ENCODE assay signal across 1 cellular context in the genomic region with DNA sequence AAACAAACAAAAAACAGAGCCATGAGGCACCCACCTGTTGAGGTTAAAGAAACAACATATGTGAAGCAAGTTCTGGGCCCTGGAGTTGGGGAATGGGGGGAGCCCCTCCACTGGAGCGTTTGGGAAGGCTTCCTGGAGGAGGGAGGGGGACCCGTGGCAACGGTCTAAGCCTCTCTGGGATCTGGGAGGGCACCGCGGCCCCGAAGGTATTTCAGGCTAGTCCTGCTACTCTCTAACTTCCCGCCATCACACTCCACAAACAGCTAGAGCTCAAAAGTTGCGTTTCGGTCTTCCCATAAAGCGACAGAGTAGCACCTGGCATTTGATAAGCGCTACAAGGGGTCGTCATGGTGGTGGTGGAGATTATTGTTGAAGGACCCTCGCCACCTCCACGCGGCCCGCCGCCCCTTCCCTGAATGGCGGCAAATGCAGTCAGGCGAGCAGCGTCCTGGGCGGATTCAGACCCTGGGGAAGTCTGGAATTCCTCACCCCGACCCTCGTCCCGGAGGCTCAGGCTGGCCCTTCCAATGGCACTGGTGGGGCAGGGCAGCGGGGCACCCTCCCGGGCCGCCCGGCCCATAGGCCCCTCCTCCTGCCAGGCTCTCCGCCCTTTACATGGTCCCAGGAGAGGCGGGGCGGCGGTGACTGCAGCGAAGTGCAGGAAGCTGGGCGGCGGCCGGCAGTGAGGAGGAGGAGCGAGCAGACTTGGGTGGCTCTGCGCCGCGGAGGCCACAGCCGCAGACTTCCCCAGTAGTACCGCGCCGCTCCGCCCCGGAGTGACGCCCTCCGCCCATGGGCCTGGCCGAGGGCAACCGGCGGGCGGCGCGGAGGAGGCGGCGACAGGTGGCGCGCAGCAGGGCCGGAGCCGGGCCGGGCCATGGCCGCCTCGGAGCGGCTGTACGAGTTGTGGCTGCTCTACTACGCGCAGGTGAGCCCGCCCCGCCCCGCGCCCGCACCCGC.
A peak's percentile ranks its signal among the peaks of the same experiment; 100 is the strongest.
TF ChIP-seq lines count a peak whose summit lies in the region.

A gene with protein sequence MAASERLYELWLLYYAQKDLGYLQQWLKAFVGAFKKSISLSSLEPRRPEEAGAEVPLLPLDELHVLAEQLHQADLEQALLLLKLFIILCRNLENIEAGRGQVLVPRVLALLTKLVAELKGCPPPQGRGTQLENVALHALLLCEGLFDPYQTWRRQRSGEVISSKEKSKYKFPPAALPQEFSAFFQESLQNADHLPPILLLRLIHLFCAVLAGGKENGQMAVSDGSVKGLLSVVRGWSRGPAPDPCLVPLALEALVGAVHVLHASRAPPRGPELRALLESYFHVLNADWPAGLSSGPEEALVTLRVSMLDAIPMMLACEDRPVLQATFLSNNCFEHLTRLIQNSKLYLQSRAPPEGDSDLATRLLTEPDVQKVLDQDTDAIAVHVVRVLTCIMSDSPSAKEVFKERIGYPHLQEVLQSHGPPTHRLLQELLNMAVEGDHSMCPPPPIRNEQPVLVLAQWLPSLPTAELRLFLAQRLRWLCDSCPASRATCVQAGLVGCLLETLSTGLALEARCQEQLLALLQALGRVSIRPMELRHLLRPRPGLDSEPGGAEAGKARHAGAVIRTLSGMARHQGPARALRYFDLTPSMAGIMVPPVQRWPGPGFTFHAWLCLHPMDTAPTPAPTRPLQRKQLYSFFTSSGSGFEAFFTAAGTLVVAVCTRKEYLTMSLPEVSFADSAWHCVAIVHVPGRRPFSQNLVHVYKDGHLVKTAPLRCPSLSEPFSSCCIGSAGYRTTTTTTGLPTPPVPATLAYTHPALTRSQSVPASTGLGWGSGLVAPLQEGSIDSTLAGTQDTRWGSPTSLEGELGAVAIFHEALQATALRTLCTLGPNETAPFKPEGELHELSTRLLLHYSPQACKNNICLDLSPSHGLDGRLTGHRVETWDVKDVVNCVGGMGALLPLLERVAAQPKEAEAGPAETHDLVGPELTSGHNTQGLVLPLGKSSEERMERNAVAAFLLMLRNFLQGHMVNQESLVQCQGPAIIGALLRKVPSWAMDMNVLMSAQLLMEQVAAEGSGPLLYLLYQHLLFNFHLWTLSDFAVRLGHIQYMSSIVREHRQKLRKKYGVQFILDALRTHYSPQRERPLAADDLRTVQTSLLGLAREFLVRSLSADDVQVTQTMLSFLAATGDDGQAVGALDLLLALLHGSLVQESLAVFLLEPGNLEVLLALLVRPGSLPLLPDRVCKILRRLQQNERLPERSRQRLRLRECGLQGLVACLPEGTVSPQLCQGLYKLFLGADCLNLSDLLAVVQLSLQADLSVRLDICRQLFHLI (N-terminal part only) (plus strand): TSS at position 682 of the 960 bp plus-strand sequence. CDS start 196 bp downstream, at position 878.

TF ChIP-seq in HepG2, 621 proteins besides CTCF, POLR2A, EP300 and RAD21 (continued from another document):
- TF ChIP-seq, protein P1, sequence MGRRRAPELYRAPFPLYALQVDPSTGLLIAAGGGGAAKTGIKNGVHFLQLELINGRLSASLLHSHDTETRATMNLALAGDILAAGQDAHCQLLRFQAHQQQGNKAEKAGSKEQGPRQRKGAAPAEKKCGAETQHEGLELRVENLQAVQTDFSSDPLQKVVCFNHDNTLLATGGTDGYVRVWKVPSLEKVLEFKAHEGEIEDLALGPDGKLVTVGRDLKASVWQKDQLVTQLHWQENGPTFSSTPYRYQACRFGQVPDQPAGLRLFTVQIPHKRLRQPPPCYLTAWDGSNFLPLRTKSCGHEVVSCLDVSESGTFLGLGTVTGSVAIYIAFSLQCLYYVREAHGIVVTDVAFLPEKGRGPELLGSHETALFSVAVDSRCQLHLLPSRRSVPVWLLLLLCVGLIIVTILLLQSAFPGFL (CRISPR knock-in tag; IDR thresholded peaks at IDR 0.05) = no peak
- TF ChIP-seq, protein P2, sequence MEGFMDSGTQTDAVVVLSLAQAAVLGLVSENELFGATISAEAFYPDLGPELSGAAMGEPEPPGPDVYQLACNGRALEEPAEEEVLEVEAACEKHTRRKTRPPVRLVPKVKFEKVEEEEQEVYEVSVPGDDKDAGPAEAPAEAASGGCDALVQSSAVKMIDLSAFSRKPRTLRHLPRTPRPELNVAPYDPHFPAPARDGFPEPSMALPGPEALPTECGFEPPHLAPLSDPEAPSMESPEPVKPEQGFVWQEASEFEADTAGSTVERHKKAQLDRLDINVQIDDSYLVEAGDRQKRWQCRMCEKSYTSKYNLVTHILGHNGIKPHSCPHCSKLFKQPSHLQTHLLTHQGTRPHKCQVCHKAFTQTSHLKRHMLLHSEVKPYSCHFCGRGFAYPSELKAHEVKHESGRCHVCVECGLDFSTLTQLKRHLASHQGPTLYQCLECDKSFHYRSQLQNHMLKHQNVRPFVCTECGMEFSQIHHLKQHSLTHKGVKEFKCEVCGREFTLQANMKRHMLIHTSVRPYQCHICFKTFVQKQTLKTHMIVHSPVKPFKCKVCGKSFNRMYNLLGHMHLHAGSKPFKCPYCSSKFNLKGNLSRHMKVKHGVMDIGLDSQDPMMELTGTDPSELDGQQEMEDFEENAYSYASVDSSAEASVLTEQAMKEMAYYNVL (CRISPR knock-in tag; IDR thresholded peaks at IDR 0.05; ENCODE audit: borderline replicate concordance) = 0 out of 2 replicates have a peak, but pooled peaks have one; percentile 41
- TF ChIP-seq ZNF563 (CRISPR knock-in tag; IDR thresholded peaks at IDR 0.05) (no peak; the same call in 1 of the 2 replicates), AGO2 (optimal IDR thresholded peaks at IDR 0.05; ENCODE audit: low read depth, low read length) (peak; percentile 20), KDM5B (CRISPR knock-in tag; IDR thresholded peaks at IDR 0.05; ENCODE audit: borderline replicate concordance) (peak; percentile 43; the same call in 1 of the 2 replicates), ZFP62 (CRISPR knock-in tag; IDR thresholded peaks at IDR 0.05) (no peak), ZNF614 (CRISPR knock-in tag; IDR thresholded peaks at IDR 0.05; ENCODE audit: borderline replicate concordance) (no peak), MAZ (IDR thresholded peaks at IDR 0.05; ENCODE audit: borderline replicate concordance, low read depth, low read length) (peak; percentile 82; the same call in 1 of the 2 replicates), MAZ (CRISPR knock-in tag; IDR thresholded peaks at IDR 0.05; ENCODE audit: low read depth) (peak; percentile 88), ATF7-NPFF (CRISPR knock-in tag; IDR thresholded peaks at IDR 0.05; ENCODE audit: low read depth) (peak; percentile 25; the same call in 1 of the 2 replicates), ZNF792 (CRISPR knock-in tag; IDR thresholded peaks at IDR 0.05) (peak; percentile 25; the same call in 1 of the 2 replicates), ADNP (CRISPR knock-in tag; IDR thresholded peaks at IDR 0.05) (no peak), ZNF543 (CRISPR knock-in tag; IDR thresholded peaks at IDR 0.05) (no peak; the same call in 1 of the 2 replicates), ISL2 (CRISPR knock-in tag; IDR thresholded peaks at IDR 0.05) (no peak), KLF12 (CRISPR knock-in tag; IDR thresholded peaks at IDR 0.05; ENCODE audit: borderline replicate concordance) (peak; percentile 62; the same call in 1 of the 2 replicates)
- TF ChIP-seq, protein P3, sequence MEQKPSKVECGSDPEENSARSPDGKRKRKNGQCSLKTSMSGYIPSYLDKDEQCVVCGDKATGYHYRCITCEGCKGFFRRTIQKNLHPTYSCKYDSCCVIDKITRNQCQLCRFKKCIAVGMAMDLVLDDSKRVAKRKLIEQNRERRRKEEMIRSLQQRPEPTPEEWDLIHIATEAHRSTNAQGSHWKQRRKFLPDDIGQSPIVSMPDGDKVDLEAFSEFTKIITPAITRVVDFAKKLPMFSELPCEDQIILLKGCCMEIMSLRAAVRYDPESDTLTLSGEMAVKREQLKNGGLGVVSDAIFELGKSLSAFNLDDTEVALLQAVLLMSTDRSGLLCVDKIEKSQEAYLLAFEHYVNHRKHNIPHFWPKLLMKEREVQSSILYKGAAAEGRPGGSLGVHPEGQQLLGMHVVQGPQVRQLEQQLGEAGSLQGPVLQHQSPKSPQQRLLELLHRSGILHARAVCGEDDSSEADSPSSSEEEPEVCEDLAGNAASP (CRISPR knock-in tag; IDR thresholded peaks at IDR 0.05; ENCODE audit: borderline replicate concordance) = peak; percentile 81
- TF ChIP-seq, protein P4, sequence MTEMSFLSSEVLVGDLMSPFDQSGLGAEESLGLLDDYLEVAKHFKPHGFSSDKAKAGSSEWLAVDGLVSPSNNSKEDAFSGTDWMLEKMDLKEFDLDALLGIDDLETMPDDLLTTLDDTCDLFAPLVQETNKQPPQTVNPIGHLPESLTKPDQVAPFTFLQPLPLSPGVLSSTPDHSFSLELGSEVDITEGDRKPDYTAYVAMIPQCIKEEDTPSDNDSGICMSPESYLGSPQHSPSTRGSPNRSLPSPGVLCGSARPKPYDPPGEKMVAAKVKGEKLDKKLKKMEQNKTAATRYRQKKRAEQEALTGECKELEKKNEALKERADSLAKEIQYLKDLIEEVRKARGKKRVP (CRISPR knock-in tag; IDR thresholded peaks at IDR 0.05) = no peak
- TF ChIP-seq, protein P5, sequence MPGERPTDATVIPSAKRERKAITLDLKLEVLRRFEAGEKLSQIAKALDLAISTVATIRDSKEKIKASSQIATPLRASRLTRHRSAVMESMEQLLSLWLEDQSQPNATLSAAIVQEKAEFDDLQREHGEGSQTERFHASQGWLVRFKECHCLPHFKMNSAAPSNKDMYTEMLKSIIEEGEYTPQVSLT (CRISPR knock-in tag; IDR thresholded peaks at IDR 0.05; ENCODE audit: borderline replicate concordance, low read depth) = no peak
- TF ChIP-seq, protein P6, sequence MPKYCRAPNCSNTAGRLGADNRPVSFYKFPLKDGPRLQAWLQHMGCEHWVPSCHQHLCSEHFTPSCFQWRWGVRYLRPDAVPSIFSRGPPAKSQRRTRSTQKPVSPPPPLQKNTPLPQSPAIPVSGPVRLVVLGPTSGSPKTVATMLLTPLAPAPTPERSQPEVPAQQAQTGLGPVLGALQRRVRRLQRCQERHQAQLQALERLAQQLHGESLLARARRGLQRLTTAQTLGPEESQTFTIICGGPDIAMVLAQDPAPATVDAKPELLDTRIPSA (CRISPR knock-in tag; IDR thresholded peaks at IDR 0.05; ENCODE audit: borderline replicate concordance) = no peak
